1 cellular context compared by ENCODE assay signal in the genomic region with DNA sequence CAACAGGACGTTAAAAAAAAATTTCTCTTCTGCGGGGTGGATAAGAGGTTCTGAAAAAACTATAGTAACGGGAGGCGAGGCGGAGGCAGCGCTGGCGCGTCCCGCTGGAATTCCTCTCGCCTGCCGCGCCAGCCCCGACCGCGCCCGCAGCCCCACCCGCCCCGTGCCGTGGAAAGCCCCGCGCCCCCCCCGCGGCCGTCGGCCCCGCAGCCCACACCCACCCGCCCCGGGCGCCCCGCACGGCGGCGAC.
TF ChIP-seq lines count a peak whose summit lies in the region.

No MANE protein-coding gene starts in this region.

TF ChIP-seq in GM23338, 12 proteins besides CTCF, POLR2A, EP300 and RAD21 (continued from another document):
- TF ChIP-seq, protein P1, sequence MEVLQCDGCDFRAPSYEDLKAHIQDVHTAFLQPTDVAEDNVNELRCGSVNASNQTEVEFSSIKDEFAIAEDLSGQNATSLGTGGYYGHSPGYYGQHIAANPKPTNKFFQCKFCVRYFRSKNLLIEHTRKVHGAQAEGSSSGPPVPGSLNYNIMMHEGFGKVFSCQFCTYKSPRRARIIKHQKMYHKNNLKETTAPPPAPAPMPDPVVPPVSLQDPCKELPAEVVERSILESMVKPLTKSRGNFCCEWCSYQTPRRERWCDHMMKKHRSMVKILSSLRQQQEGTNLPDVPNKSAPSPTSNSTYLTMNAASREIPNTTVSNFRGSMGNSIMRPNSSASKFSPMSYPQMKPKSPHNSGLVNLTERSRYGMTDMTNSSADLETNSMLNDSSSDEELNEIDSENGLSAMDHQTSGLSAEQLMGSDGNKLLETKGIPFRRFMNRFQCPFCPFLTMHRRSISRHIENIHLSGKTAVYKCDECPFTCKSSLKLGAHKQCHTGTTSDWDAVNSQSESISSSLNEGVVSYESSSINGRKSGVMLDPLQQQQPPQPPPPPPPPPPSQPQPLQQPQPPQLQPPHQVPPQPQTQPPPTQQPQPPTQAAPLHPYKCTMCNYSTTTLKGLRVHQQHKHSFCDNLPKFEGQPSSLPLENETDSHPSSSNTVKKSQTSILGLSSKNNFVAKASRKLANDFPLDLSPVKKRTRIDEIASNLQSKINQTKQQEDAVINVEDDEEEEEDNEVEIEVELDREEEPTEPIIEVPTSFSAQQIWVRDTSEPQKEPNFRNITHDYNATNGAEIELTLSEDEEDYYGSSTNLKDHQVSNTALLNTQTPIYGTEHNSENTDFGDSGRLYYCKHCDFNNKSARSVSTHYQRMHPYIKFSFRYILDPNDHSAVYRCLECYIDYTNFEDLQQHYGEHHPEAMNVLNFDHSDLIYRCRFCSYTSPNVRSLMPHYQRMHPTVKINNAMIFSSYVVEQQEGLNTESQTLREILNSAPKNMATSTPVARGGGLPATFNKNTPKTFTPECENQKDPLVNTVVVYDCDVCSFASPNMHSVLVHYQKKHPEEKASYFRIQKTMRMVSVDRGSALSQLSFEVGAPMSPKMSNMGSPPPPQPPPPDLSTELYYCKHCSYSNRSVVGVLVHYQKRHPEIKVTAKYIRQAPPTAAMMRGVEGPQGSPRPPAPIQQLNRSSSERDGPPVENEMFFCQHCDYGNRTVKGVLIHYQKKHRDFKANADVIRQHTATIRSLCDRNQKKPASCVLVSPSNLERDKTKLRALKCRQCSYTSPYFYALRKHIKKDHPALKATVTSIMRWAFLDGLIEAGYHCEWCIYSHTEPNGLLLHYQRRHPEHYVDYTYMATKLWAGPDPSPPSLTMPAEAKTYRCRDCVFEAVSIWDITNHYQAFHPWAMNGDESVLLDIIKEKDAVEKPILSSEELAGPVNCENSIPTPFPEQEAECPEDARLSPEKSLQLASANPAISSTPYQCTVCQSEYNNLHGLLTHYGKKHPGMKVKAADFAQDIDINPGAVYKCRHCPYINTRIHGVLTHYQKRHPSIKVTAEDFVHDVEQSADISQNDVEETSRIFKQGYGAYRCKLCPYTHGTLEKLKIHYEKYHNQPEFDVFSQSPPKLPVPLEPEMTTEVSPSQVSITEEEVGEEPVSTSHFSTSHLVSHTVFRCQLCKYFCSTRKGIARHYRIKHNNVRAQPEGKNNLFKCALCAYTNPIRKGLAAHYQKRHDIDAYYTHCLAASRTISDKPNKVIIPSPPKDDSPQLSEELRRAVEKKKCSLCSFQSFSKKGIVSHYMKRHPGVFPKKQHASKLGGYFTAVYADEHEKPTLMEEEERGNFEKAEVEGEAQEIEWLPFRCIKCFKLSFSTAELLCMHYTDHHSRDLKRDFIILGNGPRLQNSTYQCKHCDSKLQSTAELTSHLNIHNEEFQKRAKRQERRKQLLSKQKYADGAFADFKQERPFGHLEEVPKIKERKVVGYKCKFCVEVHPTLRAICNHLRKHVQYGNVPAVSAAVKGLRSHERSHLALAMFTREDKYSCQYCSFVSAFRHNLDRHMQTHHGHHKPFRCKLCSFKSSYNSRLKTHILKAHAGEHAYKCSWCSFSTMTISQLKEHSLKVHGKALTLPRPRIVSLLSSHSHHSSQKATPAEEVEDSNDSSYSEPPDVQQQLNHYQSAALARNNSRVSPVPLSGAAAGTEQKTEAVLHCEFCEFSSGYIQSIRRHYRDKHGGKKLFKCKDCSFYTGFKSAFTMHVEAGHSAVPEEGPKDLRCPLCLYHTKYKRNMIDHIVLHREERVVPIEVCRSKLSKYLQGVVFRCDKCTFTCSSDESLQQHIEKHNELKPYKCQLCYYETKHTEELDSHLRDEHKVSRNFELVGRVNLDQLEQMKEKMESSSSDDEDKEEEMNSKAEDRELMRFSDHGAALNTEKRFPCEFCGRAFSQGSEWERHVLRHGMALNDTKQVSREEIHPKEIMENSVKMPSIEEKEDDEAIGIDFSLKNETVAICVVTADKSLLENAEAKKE (CRISPR knock-in tag; IDR thresholded peaks at IDR 0.05) = no peak
- TF ChIP-seq, protein P2, sequence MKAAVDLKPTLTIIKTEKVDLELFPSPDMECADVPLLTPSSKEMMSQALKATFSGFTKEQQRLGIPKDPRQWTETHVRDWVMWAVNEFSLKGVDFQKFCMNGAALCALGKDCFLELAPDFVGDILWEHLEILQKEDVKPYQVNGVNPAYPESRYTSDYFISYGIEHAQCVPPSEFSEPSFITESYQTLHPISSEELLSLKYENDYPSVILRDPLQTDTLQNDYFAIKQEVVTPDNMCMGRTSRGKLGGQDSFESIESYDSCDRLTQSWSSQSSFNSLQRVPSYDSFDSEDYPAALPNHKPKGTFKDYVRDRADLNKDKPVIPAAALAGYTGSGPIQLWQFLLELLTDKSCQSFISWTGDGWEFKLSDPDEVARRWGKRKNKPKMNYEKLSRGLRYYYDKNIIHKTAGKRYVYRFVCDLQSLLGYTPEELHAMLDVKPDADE (IDR thresholded peaks at IDR 0.05) = no peak
- no peak for TF ChIP-seq STAT1 (IDR thresholded peaks at IDR 0.05; ENCODE audit: unreplicated experiment)
